9 cellular contexts compared by ENCODE assay signal in the genomic region with DNA sequence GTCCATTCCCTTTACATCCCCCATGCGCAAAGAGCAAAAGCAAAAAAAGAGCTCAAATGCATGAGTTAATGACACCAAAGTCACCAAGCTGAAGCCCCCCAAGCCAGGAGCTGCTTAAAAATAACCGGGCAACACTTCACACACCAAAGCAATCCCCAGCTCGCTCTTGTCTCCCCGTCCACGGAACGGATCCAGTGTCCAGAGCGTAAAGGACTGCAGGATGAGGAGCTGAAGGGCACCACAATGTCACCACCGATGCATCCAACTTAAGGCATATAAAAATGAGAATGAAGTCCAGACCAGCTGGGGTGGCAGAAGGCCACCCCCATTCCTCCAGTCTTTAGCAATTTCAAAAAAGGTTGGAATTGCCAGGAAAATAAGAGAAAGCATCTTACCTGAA. TPM values are rescaled to one million over a fixed set of nuclear protein-coding genes. Genes with fewer than 3 reads are reported as not detected.
DNase-seq lines count a peak whose midpoint lies in the region; ATAC-seq and TF ChIP-seq lines count a peak whose summit lies in the region.
"Had no signal": no experiment of that assay in that cellular context is flagged by ENCODE, and none has a peak within 500 bp of the region (broad histone marks: within the 10 kb centered on the region; RNA-seq: fewer than 3 reads in every experiment).

No MANE protein-coding gene starts in this region.

- no peak for TF ChIP-seq POLR2A in prostate gland (IDR thresholded peaks at IDR 0.05)

- peaks cover 9% of the 10 kb centered on the region for H3K36me3 ChIP-seq in CD4-positive, CD25-positive, alpha-beta regulatory T cell (ENCODE audit: control insufficient read depth, insufficient read depth, low read length)
- peaks cover 4% of the 10 kb centered on the region; the same call in 1 of the 2 replicates for H3K36me3 ChIP-seq in Panc1 (ENCODE audit: control insufficient read depth, insufficient read depth, low read length)
- H3K36me3 ChIP-seq in fibroblast of lung (ENCODE audit: control insufficient read depth, insufficient read depth, low read length), result peaks cover 2% of the 10 kb centered on the region
- no peaks in the 10 kb centered on the region for H3K36me3 ChIP-seq in prostate gland

- peak overlapping the region; percentile 80 for H3K4me3 ChIP-seq in CD4-positive, CD25-positive, alpha-beta regulatory T cell (ENCODE audit: low read depth, low read length)
- peak overlapping the region; percentile 14 to 39; a peak in 3 of 4 replicates for H3K4me3 ChIP-seq in Panc1 (ENCODE audit: low read depth in 2 of 2, low read length in 2 of 2)
- no peak overlapping the region for H3K4me3 ChIP-seq in fibroblast of lung (replicated peaks in 1 of 4; ENCODE audit: control extremely low read depth in 1 of 4, insufficient read depth in 1 of 4, low read depth in 3 of 4, low read length in 4 of 4)
- H3K4me3 ChIP-seq in prostate gland, result no peak overlapping the region

- ATAC-seq in CD4-positive, CD25-positive, alpha-beta regulatory T cell (ENCODE audit: low read depth in 2 of 2), result no peak
- ATAC-seq in Panc1 (no peak), GM19324 (IDR thresholded peaks at IDR 0.05; ENCODE audit: low FRiP score, unreplicated experiment) (no peak), GM19463 (IDR thresholded peaks at IDR 0.05; ENCODE audit: unreplicated experiment) (no peak), GM19455 (IDR thresholded peaks at IDR 0.05; ENCODE audit: unreplicated experiment) (no peak)

- peaks cover 18% of the 10 kb centered on the region for H3K36me3 Mint-ChIP-seq in CD4-positive, CD25-positive, alpha-beta regulatory T cell

- peaks cover 99% of the 10 kb centered on the region for H3K4me1 ChIP-seq in CD4-positive, CD25-positive, alpha-beta regulatory T cell (ENCODE audit: control insufficient read depth, insufficient read depth, low read length, poor library complexity, severe bottlenecking)
- H3K4me1 ChIP-seq in Panc1 (ENCODE audit: control insufficient read depth, insufficient read depth, low read length) (peaks cover 87% of the 10 kb centered on the region), fibroblast of lung (ENCODE audit: control insufficient read depth, extremely low read depth, insufficient read depth, low read length) (peaks cover 55% of the 10 kb centered on the region), prostate gland (replicated peaks) (peaks cover 61% of the 10 kb centered on the region)

- H3K27ac Mint-ChIP-seq in CD4-positive, CD25-positive, alpha-beta regulatory T cell, result peak overlapping the region; percentile 52 to 99 (median 96)

- H2AFZ ChIP-seq in fibroblast of lung (ENCODE audit: low read length), result no peak overlapping the region

- H3K27me3 ChIP-seq in CD4-positive, CD25-positive, alpha-beta regulatory T cell (ENCODE audit: control insufficient read depth, insufficient read depth, low read length), result no peaks in the 10 kb centered on the region
- no peaks in the 10 kb centered on the region for H3K27me3 ChIP-seq in Panc1 (ENCODE audit: control insufficient read depth, insufficient read depth, low read length)
- H3K27me3 ChIP-seq in fibroblast of lung (ENCODE audit: control insufficient read depth, insufficient read depth, low read length), result no peaks in the 10 kb centered on the region
- H3K27me3 ChIP-seq in prostate gland (replicated peaks; ENCODE audit: insufficient read depth), result no peaks in the 10 kb centered on the region

- intact Hi-C loops in Panc1 (cut with micrococcal nuclease; ENCODE audit: unreplicated experiment) (loop anchor here (10.0 kb wide), 1 partner anchor 267 kb away; no protein-coding TSS in a partner anchor), prostate gland (cut with DNase I) (loop anchor here (5.0 kb wide), 1 partner anchor 265 kb away; no protein-coding TSS in a partner anchor)

- WGBS in prostate gland, result 49% methylated on average over 8 of the region's 8 CpGs

- CTCF ChIA-PET in Panc1 (lab: Charles Lee), result no interaction called here

- POLR2A ChIA-PET in Panc1 (lab: Charles Lee), result no interaction called here

- peak overlapping the region; percentile 78 for H3K27ac ChIP-seq in CD4-positive, CD25-positive, alpha-beta regulatory T cell (ENCODE audit: insufficient read depth, low read length, poor library complexity, severe bottlenecking)
- H3K27ac ChIP-seq in Panc1 (ENCODE audit: low read length) (peak overlapping the region; percentile 90), fibroblast of lung (ENCODE audit: insufficient read depth, low read length) (peak overlapping the region; percentile 65), prostate gland (peak overlapping the region; percentile 68 to 98)

- no peak for DNase-seq in CD4-positive, CD25-positive, alpha-beta regulatory T cell
- DNase-seq in Panc1 (ENCODE audit: low read depth, low spot score), result no peak
- no peak for DNase-seq in fibroblast of lung (ENCODE audit: low read depth in 2 of 2)
- no peak for DNase-seq in prostate gland (ENCODE audit: low spot score)
- no peak for DNase-seq in DMS153 (lab: John Stamatoyannopoulos, UW)
- DNase-seq: NCI-H345 had no signal

- H3K9me3 ChIP-seq in CD4-positive, CD25-positive, alpha-beta regulatory T cell (ENCODE audit: control insufficient read depth in 2 of 2, low read length in 2 of 2), result no peaks in the 10 kb centered on the region
- H3K9me3 ChIP-seq in Panc1 (ENCODE audit: control insufficient read depth, insufficient read depth, low read depth, low read length) (no peaks in the 10 kb centered on the region), fibroblast of lung (ENCODE audit: control insufficient read depth, insufficient read depth, low read depth, low read length) (no peaks in the 10 kb centered on the region), prostate gland (no peaks in the 10 kb centered on the region)

- peaks cover 0 to 2% (median 0%) of the 10 kb centered on the region in 7 donors for H3K9me3 Mint-ChIP-seq in CD4-positive, CD25-positive, alpha-beta regulatory T cell

- in situ Hi-C loops in Panc1 (cut with HindIII; ENCODE audit: low pct_unique_long_range_greater_than_20kb, low sequenced_read_pairs), result no loop called here

- no TSS peak for BruUV-seq in Panc1 (replicated peaks; lab: Mats Ljungman, UMichigan)

- no peak overlapping the region for H3K9ac ChIP-seq in fibroblast of lung (ENCODE audit: insufficient read depth, low read length)

- H3K79me2 ChIP-seq in fibroblast of lung (ENCODE audit: control insufficient read depth, insufficient read depth, low read length), result peaks cover 81% of the 10 kb centered on the region

- no peaks in the 10 kb centered on the region for H3K27me3 Mint-ChIP-seq in CD4-positive, CD25-positive, alpha-beta regulatory T cell

- H3K4me3 Mint-ChIP-seq in CD4-positive, CD25-positive, alpha-beta regulatory T cell, result peak overlapping the region; percentile 38 to 92 (median 90)

- H3K4me2 ChIP-seq in fibroblast of lung (ENCODE audit: extremely low read depth, insufficient read depth, low read length), result peak overlapping the region; percentile 34

- TF ChIP-seq CTCF in Panc1 (IDR thresholded peaks at IDR 0.05), result no peak
- TF ChIP-seq CTCF in fibroblast of lung (conservative IDR thresholded peaks at IDR 0.05 in 1 of 2, IDR thresholded peaks at IDR 0.05 in 1 of 2; ENCODE audit: low read depth in 1 of 2, low read length in 2 of 2), result no peak
- no peak for TF ChIP-seq CTCF in prostate gland (IDR thresholded peaks at IDR 0.05)

- H3K4me1 Mint-ChIP-seq in CD4-positive, CD25-positive, alpha-beta regulatory T cell, result peaks cover 20 to 99% (median 71%) of the 10 kb centered on the region in 4 donors

- no peaks in the 10 kb centered on the region for H4K20me1 ChIP-seq in fibroblast of lung (ENCODE audit: control insufficient read depth, extremely low read depth, insufficient read depth, low read length)

RNA-seq across cellular contexts. Expression of gene SMAD7, which starts 8.7 kb away (rescaled TPM):
- total RNA-seq in CD4-positive, CD25-positive, alpha-beta regulatory T cell, result 64.0 TPM
- polyA plus RNA-seq in CD4-positive, CD25-positive, alpha-beta regulatory T cell, result 1 to 10 TPM; 1.7 to 7.2 (median 6.3) TPM
- total RNA-seq in Panc1 (2021; ENCODE audit: unreplicated experiment) (21.3 TPM), fibroblast of lung (16.3 and 23.1 TPM in 2 replicates), prostate gland (10 to 100 TPM; 29.3 to 31.0 TPM)
- polyA plus RNA-seq in Panc1 (2012; ENCODE audit: insufficient read length), result 14.5 TPM
- 6.1 and 8.1 TPM in 2 replicates for polyA plus RNA-seq in fibroblast of lung
- polyA plus RNA-seq in fibroblast of lung (2012), result 5.0 and 7.1 TPM in 2 replicates
- polyA minus RNA-seq in fibroblast of lung (ENCODE audit: low replicate concordance), result 14.3 and 26.8 TPM in 2 replicates

Comparison
In these comparisons a context has a peak if more than half of its experiments do, and no peak if none do; other contexts are left out.
1. H3K4me3 ChIP-seq: peak in CD4-positive, CD25-positive, alpha-beta regulatory T cell (single experiment) and Panc1 (2 of 2); none in fibroblast of lung (0 of 4) and prostate gland (0 of 2).
2. Peak in every context shown above with its lines, with median percentiles within 50 percentile points of each other: H3K27ac ChIP-seq.